In the genomic region with DNA sequence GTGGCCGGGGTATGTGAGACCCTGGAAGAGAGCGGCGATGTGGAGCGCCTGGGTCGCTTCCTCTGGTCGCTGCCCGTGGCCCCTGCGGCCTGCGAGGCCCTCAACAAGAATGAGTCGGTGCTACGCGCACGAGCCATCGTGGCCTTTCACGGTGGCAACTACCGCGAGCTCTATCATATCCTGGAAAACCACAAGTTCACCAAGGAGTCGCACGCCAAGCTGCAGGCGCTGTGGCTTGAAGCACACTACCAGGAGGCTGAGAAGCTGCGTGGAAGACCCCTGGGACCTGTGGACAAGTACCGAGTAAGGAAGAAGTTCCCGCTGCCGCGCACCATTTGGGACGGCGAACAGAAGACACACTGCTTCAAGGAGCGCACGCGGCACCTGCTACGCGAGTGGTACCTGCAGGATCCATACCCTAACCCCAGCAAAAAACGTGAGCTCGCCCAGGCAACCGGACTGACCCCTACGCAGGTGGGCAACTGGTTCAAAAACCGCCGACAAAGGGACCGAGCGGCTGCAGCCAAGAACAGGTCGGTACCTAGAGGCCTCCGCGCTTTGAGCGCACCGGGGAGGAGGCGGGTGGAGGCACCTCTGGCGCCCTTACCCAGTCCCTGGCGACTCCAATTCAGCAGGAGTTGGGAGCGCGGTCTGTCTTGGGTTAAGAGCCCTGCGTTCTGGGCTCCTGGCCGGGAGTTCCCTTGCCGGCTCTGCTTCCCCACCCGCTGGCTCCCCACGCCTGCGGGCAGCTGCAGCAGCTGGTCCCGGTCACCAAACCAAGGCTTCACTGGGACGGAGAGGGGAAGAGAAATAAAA, we compare ENCODE assay signal across 13 cellular contexts. TPM values are rescaled to one million over a fixed set of nuclear protein-coding genes. Genes with fewer than 3 reads are reported as not detected.
DNase-seq lines count a peak whose midpoint lies in the region; ATAC-seq and TF ChIP-seq lines count a peak whose summit lies in the region.
"Had no signal": no experiment of that assay in that cellular context is flagged by ENCODE, and none has a peak within 500 bp of the region (broad histone marks: within the 10 kb centered on the region; RNA-seq: fewer than 3 reads in every experiment).

No MANE protein-coding gene starts in this region.

- DNase-seq in activated T-cell treated with anti-CD3 and anti-CD28 coated beads, Interleukin-2, amount 50 U/mL, for 24 hours: peak; percentile 36
- DNase-seq in activated T-cell treated with anti-CD3 and anti-CD28 coated beads for 4 hours (no peak), left lung (no peak), NCI-H2196 treated with DMSO at 0.1 percent for 48 hours (lab: John Stamatoyannopoulos, UW; ENCODE audit: unreplicated experiment) (no peak), posterior vena cava (ENCODE audit: low spot score) (no peak)
- DNase-seq in stimulated activated naive B cell treated with anti-CD40 and anti-IgM and Interleukin-4, amounts not matched to agents 10 μg/mL and 1 μg/mL and 100 μg/mL, for 72 hours: no peak
- DNase-seq: midbrain, SHP77 treated with DMSO at 0.1 percent for 48 hours, spleen had no signal

- peaks cover 35% of the 10 kb centered on the region for H3K4me1 Mint-ChIP-seq in activated T-cell treated with anti-CD3 and anti-CD28 coated beads, Interleukin-2, amount 50 U/mL, for 24 hours (ENCODE audit: low read depth)
- H3K4me1 Mint-ChIP-seq in stimulated activated naive B cell treated with anti-CD40 and anti-IgM and Interleukin-4, amounts not matched to agents 10 μg/mL and 1 μg/mL and 100 μg/mL, for 72 hours: peaks cover 7 to 24% of the 10 kb centered on the region in 2 donors

- H3K36me3 Mint-ChIP-seq in activated T-cell treated with anti-CD3 and anti-CD28 coated beads, Interleukin-2, amount 50 U/mL, for 24 hours (ENCODE audit: low read depth): no peaks in the 10 kb centered on the region
- H3K36me3 Mint-ChIP-seq in stimulated activated naive B cell treated with anti-CD40 and anti-IgM and Interleukin-4, amounts not matched to agents 10 μg/mL and 1 μg/mL and 100 μg/mL, for 72 hours: no peaks in the 10 kb centered on the region

- peak overlapping the region; percentile 27 for H3K4me3 Mint-ChIP-seq in activated T-cell treated with anti-CD3 and anti-CD28 coated beads, Interleukin-2, amount 50 U/mL, for 24 hours
- H3K4me3 Mint-ChIP-seq in stimulated activated naive B cell treated with anti-CD40 and anti-IgM and Interleukin-4, amounts not matched to agents 10 μg/mL and 1 μg/mL and 100 μg/mL, for 72 hours: peak overlapping the region; percentile 35 to 44

- no peaks in the 10 kb centered on the region for H3K9me3 ChIP-seq in iPS-15b (ENCODE audit: control insufficient read depth, insufficient read depth, low read length)
- H3K9me3 ChIP-seq in left lung: no peaks in the 10 kb centered on the region
- H3K9me3 ChIP-seq: spleen had no signal

- intact Hi-C loops in left lung (cut with DNase I) (no loop called here), posterior vena cava (cut with DNase I) (no loop called here)

- peak overlapping the region; percentile 29 for H3K27ac Mint-ChIP-seq in activated T-cell treated with anti-CD3 and anti-CD28 coated beads, Interleukin-2, amount 50 U/mL, for 24 hours
- H3K27ac Mint-ChIP-seq in stimulated activated naive B cell treated with anti-CD40 and anti-IgM and Interleukin-4, amounts not matched to agents 10 μg/mL and 1 μg/mL and 100 μg/mL, for 72 hours: peak overlapping the region; percentile 76

- TF ChIP-seq CTCF in left lung (IDR thresholded peaks at IDR 0.05): no peak

- H3K36me3 ChIP-seq in iPS-15b (ENCODE audit: control insufficient read depth, insufficient read depth, low read length): no peaks in the 10 kb centered on the region
- no peaks in the 10 kb centered on the region for H3K36me3 ChIP-seq in left lung
- H3K36me3 ChIP-seq: spleen had no signal

- ATAC-seq in SK-N-SH treated with all-trans-retinoic acid at 6 μM for 48 hours (peak; percentile 44), left lung (no peak)
- ATAC-seq in stimulated activated naive B cell treated with anti-CD40 and anti-IgM and Interleukin-4, amounts not matched to agents 10 μg/mL and 1 μg/mL and 100 μg/mL, for 72 hours (replicated peaks): no peak

- H3K27me3 Mint-ChIP-seq in activated T-cell treated with anti-CD3 and anti-CD28 coated beads, Interleukin-2, amount 50 U/mL, for 24 hours: peaks cover 96% of the 10 kb centered on the region
- H3K27me3 Mint-ChIP-seq in stimulated activated naive B cell treated with anti-CD40 and anti-IgM and Interleukin-4, amounts not matched to agents 10 μg/mL and 1 μg/mL and 100 μg/mL, for 72 hours: peaks cover 56 to 81% of the 10 kb centered on the region in 2 donors

- H3K9me3 Mint-ChIP-seq in activated T-cell treated with anti-CD3 and anti-CD28 coated beads, Interleukin-2, amount 50 U/mL, for 24 hours: no peaks in the 10 kb centered on the region
- H3K9me3 Mint-ChIP-seq in stimulated activated naive B cell treated with anti-CD40 and anti-IgM and Interleukin-4, amounts not matched to agents 10 μg/mL and 1 μg/mL and 100 μg/mL, for 72 hours: no peaks in the 10 kb centered on the region

- H3K27me3 ChIP-seq in iPS-15b (ENCODE audit: control insufficient read depth, insufficient read depth, low read length) (peaks cover 100% of the 10 kb centered on the region), left lung (peaks cover 100% of the 10 kb centered on the region in 2 donors)

- H3K4me3 ChIP-seq in iPS-15b (ENCODE audit: low read depth, low read length) (peak overlapping the region; percentile 44), left lung (no peak overlapping the region)

- H3K9ac ChIP-seq in iPS-15b (ENCODE audit: low read depth, low read length): no peak overlapping the region

- H3K27ac ChIP-seq in left lung: no peak overlapping the region
- H3K27ac ChIP-seq: spleen had no signal

- H3K4me1 ChIP-seq in iPS-15b (ENCODE audit: control insufficient read depth, insufficient read depth, low read length): no peaks in the 10 kb centered on the region
- H3K4me1 ChIP-seq in left lung: peaks cover 4 to 14% of the 10 kb centered on the region in 2 donors

TF ChIP-seq in SK-N-SH treated with all-trans-retinoic acid at 6 μM for 48 hours, 23 proteins besides CTCF, POLR2A, EP300 and RAD21 (continues in another document):
- TF ChIP-seq ARNTL (CRISPR knock-in tag; IDR thresholded peaks at IDR 0.05; ENCODE audit: borderline replicate concordance, low read depth) (no peak), ZNF565 (CRISPR knock-in tag; conservative IDR thresholded peaks at IDR 0.05; ENCODE audit: low read depth) (no peak), ESRRG (CRISPR knock-in tag; IDR thresholded peaks at IDR 0.05) (no peak), ZNF8 (CRISPR knock-in tag; IDR thresholded peaks at IDR 0.05) (no peak), CSDC2 (CRISPR knock-in tag; IDR thresholded peaks at IDR 0.05) (no peak), ZC3H10 (CRISPR knock-in tag; IDR thresholded peaks at IDR 0.05) (no peak)
- TF ChIP-seq, protein P1, sequence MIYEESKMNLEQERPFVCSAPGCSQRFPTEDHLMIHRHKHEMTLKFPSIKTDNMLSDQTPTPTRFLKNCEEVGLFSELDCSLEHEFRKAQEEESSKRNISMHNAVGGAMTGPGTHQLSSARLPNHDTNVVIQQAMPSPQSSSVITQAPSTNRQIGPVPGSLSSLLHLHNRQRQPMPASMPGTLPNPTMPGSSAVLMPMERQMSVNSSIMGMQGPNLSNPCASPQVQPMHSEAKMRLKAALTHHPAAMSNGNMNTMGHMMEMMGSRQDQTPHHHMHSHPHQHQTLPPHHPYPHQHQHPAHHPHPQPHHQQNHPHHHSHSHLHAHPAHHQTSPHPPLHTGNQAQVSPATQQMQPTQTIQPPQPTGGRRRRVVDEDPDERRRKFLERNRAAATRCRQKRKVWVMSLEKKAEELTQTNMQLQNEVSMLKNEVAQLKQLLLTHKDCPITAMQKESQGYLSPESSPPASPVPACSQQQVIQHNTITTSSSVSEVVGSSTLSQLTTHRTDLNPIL (CRISPR knock-in tag; IDR thresholded peaks at IDR 0.05; ENCODE audit: low read depth): no peak
- TF ChIP-seq, protein P2, sequence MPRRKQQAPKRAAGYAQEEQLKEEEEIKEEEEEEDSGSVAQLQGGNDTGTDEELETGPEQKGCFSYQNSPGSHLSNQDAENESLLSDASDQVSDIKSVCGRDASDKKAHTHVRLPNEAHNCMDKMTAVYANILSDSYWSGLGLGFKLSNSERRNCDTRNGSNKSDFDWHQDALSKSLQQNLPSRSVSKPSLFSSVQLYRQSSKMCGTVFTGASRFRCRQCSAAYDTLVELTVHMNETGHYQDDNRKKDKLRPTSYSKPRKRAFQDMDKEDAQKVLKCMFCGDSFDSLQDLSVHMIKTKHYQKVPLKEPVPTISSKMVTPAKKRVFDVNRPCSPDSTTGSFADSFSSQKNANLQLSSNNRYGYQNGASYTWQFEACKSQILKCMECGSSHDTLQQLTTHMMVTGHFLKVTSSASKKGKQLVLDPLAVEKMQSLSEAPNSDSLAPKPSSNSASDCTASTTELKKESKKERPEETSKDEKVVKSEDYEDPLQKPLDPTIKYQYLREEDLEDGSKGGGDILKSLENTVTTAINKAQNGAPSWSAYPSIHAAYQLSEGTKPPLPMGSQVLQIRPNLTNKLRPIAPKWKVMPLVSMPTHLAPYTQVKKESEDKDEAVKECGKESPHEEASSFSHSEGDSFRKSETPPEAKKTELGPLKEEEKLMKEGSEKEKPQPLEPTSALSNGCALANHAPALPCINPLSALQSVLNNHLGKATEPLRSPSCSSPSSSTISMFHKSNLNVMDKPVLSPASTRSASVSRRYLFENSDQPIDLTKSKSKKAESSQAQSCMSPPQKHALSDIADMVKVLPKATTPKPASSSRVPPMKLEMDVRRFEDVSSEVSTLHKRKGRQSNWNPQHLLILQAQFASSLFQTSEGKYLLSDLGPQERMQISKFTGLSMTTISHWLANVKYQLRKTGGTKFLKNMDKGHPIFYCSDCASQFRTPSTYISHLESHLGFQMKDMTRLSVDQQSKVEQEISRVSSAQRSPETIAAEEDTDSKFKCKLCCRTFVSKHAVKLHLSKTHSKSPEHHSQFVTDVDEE (CRISPR knock-in tag; IDR thresholded peaks at IDR 0.05): no peak
- TF ChIP-seq, protein P3, sequence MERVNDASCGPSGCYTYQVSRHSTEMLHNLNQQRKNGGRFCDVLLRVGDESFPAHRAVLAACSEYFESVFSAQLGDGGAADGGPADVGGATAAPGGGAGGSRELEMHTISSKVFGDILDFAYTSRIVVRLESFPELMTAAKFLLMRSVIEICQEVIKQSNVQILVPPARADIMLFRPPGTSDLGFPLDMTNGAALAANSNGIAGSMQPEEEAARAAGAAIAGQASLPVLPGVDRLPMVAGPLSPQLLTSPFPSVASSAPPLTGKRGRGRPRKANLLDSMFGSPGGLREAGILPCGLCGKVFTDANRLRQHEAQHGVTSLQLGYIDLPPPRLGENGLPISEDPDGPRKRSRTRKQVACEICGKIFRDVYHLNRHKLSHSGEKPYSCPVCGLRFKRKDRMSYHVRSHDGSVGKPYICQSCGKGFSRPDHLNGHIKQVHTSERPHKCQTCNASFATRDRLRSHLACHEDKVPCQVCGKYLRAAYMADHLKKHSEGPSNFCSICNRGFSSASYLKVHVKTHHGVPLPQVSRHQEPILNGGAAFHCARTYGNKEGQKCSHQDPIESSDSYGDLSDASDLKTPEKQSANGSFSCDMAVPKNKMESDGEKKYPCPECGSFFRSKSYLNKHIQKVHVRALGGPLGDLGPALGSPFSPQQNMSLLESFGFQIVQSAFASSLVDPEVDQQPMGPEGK (CRISPR knock-in tag; IDR thresholded peaks at IDR 0.05; ENCODE audit: borderline replicate concordance): no peak

RNA-seq across cellular contexts. Expression of a gene that starts 0.7 kb away (rescaled TPM):
- total RNA-seq in left lung (not detected), posterior vena cava (not detected)
- total RNA-seq: activated CD8-positive, alpha-beta memory T cell treated with anti-CD3 and anti-CD28 coated beads for 36 hours; cardiac septum; spleen had no signal

RNA-seq across cellular contexts. Expression of a gene that starts 23.8 kb away (rescaled TPM):
- total RNA-seq in left lung (not detected), posterior vena cava (under 1 TPM in 1 of 2 donors, not detected in 1; 0.43 TPM)
- total RNA-seq: activated CD8-positive, alpha-beta memory T cell treated with anti-CD3 and anti-CD28 coated beads for 36 hours; cardiac septum; spleen had no signal
